Comparison of ENCODE assay signal across 8 cellular contexts in the genomic region with DNA sequence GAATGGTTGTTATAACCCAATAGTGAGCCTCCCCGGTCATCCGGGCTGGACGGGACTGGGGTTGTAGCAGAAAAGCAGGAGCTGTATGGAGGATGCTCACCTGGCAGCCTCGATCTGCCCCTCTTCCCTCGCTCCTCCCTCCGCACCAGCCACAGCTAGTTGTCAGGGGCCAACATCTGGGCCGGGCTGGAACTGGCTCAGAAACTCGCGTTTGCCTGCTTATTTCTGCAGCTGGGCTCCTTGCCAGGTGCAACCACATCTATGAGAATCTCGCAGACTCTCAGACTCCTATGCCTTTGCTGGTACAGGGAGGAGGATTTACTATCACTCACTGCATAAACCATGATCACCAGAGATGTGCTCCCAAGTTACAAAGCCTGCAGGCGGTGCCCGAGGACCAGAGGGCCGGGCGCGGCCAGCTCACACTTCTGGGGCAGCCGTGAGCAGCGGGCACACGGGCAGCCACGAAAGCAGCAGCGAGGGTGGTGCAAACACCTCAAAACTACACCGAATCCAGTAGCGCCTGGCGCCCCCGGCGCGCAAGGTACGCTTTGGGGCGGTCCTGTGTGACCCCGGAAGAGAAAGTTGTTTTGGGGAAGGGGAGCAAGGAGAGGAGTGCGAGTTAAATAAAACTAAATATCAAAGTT. TPM values are rescaled to one million over a fixed set of nuclear protein-coding genes. Genes with fewer than 3 reads are reported as not detected.
A peak's percentile ranks its signal among the peaks of the same experiment; 100 is the strongest.
DNase-seq lines count a peak whose midpoint lies in the region; ATAC-seq and TF ChIP-seq lines count a peak whose summit lies in the region.

No MANE protein-coding gene starts in this region.

- H3K4me1 ChIP-seq in fibroblast of lung (ENCODE audit: control insufficient read depth, extremely low read depth, insufficient read depth, low read length) (peaks cover 2% of the 10 kb centered on the region), subcutaneous abdominal adipose tissue (ENCODE audit: control insufficient read depth in 5 of 5, insufficient read depth in 5 of 5, low read length in 5 of 5) (peaks cover 2 to 28% (median 26%) of the 10 kb centered on the region in 5 donors)
- peaks cover 7 to 13% of the 10 kb centered on the region in 2 donors for H3K4me1 ChIP-seq in naive thymus-derived CD4-positive, alpha-beta T cell (ENCODE audit: control insufficient read depth in 2 of 2, insufficient read depth in 2 of 2, low read length in 2 of 2)

- no peaks in the 10 kb centered on the region for H3K27me3 ChIP-seq in fibroblast of lung (ENCODE audit: control insufficient read depth, insufficient read depth, low read length)
- peaks cover 0 to 8% of the 10 kb centered on the region in 2 donors for H3K27me3 ChIP-seq in naive thymus-derived CD4-positive, alpha-beta T cell (ENCODE audit: control insufficient read depth in 2 of 2, insufficient read depth in 2 of 2, low read length in 2 of 2)
- peaks cover 0 to 23% (median 4%) of the 10 kb centered on the region in 5 donors for H3K27me3 ChIP-seq in subcutaneous abdominal adipose tissue (ENCODE audit: control insufficient read depth in 5 of 5, insufficient read depth in 4 of 5, low read length in 5 of 5)

- H3K4me3 ChIP-seq in fibroblast of lung (replicated peaks in 1 of 4; ENCODE audit: control extremely low read depth in 1 of 4, insufficient read depth in 1 of 4, low read depth in 3 of 4, low read length in 4 of 4) (peak overlapping the region; percentile 70 to 95 (median 85)), subcutaneous abdominal adipose tissue (ENCODE audit: low read depth in 1 of 5, low read length in 5 of 5) (peak overlapping the region; percentile 72 to 88 (median 84))
- peak overlapping the region; percentile 96 for H3K4me3 ChIP-seq in naive thymus-derived CD4-positive, alpha-beta T cell (ENCODE audit: low read length)

- peaks cover 7 to 55% (median 20%) of the 10 kb centered on the region in 5 donors for H3K27me3 Mint-ChIP-seq in naive thymus-derived CD4-positive, alpha-beta T cell

- intact Hi-C loops in naive thymus-derived CD4-positive, alpha-beta T cell (cut with micrococcal nuclease): loop anchor here (1.0 to 10.0 kb wide), 16 partner anchors 61 to 1217 kb away; a partner anchor contains a TSS

- H3K9me3 ChIP-seq in fibroblast of lung (ENCODE audit: control insufficient read depth, insufficient read depth, low read depth, low read length) (no peaks in the 10 kb centered on the region), subcutaneous abdominal adipose tissue (ENCODE audit: control insufficient read depth in 5 of 5, low read length in 5 of 5) (no peaks in the 10 kb centered on the region)
- no peaks in the 10 kb centered on the region for H3K9me3 ChIP-seq in naive thymus-derived CD4-positive, alpha-beta T cell (ENCODE audit: control insufficient read depth in 2 of 3, low read length in 3 of 3)

- no peaks in the 10 kb centered on the region for H4K20me1 ChIP-seq in fibroblast of lung (ENCODE audit: control insufficient read depth, extremely low read depth, insufficient read depth, low read length)

- CTCF ChIA-PET in naive thymus-derived CD4-positive, alpha-beta T cell (lab: Charles Lee): no interaction called here

- H3K9ac ChIP-seq in fibroblast of lung (ENCODE audit: insufficient read depth, low read length) (peak overlapping the region; percentile 33), subcutaneous abdominal adipose tissue (ENCODE audit: low read length in 5 of 5) (peak overlapping the region in 4 of 5 donors; percentile 20 to 68 (median 50))

- peak overlapping the region; percentile 93 to 98 (median 96) for H3K4me3 Mint-ChIP-seq in naive thymus-derived CD4-positive, alpha-beta T cell

- H3K4me1 Mint-ChIP-seq in naive thymus-derived CD4-positive, alpha-beta T cell: peaks cover 21 to 33% (median 28%) of the 10 kb centered on the region in 7 donors

- peak overlapping the region in 8 of 9 donors; percentile 73 to 89 (median 85) for H3K27ac Mint-ChIP-seq in naive thymus-derived CD4-positive, alpha-beta T cell

- peaks cover 0 to 6% (median 0%) of the 10 kb centered on the region in 5 donors for H3K36me3 Mint-ChIP-seq in naive thymus-derived CD4-positive, alpha-beta T cell

- peak overlapping the region; percentile 91 for H2AFZ ChIP-seq in fibroblast of lung (ENCODE audit: low read length)

- H3K4me2 ChIP-seq in fibroblast of lung (ENCODE audit: extremely low read depth, insufficient read depth, low read length): peak overlapping the region; percentile 91

- peak; percentile 55 to 77 for TF ChIP-seq CTCF in fibroblast of lung (conservative IDR thresholded peaks at IDR 0.05 in 1 of 2, IDR thresholded peaks at IDR 0.05 in 1 of 2; ENCODE audit: low read depth in 1 of 2, low read length in 2 of 2)

- H3K36me3 ChIP-seq in fibroblast of lung (ENCODE audit: control insufficient read depth, insufficient read depth, low read length) (no peaks in the 10 kb centered on the region), subcutaneous abdominal adipose tissue (ENCODE audit: control insufficient read depth in 5 of 5, insufficient read depth in 5 of 5, low read length in 5 of 5) (no peaks in the 10 kb centered on the region)
- no peaks in the 10 kb centered on the region for H3K36me3 ChIP-seq in naive thymus-derived CD4-positive, alpha-beta T cell (ENCODE audit: control insufficient read depth in 2 of 3, insufficient read depth in 3 of 3, low read length in 3 of 3)

- ATAC-seq in GM19395 (IDR thresholded peaks at IDR 0.05; ENCODE audit: unreplicated experiment): peak; percentile 63
- ATAC-seq in HG03442 (IDR thresholded peaks at IDR 0.05; ENCODE audit: unreplicated experiment): peak; percentile 44
- peak; percentile 71 for ATAC-seq in naive thymus-derived CD4-positive, alpha-beta T cell

- peaks cover 0 to 4% (median 0%) of the 10 kb centered on the region in 11 donors for H3K9me3 Mint-ChIP-seq in naive thymus-derived CD4-positive, alpha-beta T cell

- POLR2A ChIA-PET in naive thymus-derived CD4-positive, alpha-beta T cell (lab: Charles Lee): interaction anchor here (0.9 kb wide), 1 partner anchor 32 kb away, joined by 3 read pairs; no protein-coding TSS in a partner anchor

- peaks cover 11% of the 10 kb centered on the region for H3K79me2 ChIP-seq in fibroblast of lung (ENCODE audit: control insufficient read depth, insufficient read depth, low read length)

- H3K27ac ChIP-seq in fibroblast of lung (ENCODE audit: insufficient read depth, low read length) (peak overlapping the region; percentile 53), subcutaneous abdominal adipose tissue (ENCODE audit: low read depth, low read length) (no peak overlapping the region)
- H3K27ac ChIP-seq in naive thymus-derived CD4-positive, alpha-beta T cell (ENCODE audit: low read depth, low read length): peak overlapping the region; percentile 43

- DNase-seq in COLO668 (lab: John Stamatoyannopoulos, UW; ENCODE audit: unreplicated experiment) (peak; percentile 78), NOMO-1 treated with dmso at 0.1 percent for 144 hours (lab: John Stamatoyannopoulos, UW; ENCODE audit: unreplicated experiment) (peak; percentile 57), activated T-helper 1 cell treated with Interleukin-2 at 50 U/mL for 16 hours (ENCODE audit: low read depth) (peak; percentile 39), fibroblast of lung (ENCODE audit: low read depth in 2 of 2) (peak; percentile 88 to 93)
- DNase-seq in naive thymus-derived CD4-positive, alpha-beta T cell: peak in 8 of 9 donors; percentile 36 to 80 (median 68)

RNA-seq across cellular contexts. Expression of a gene that starts 0.6 kb away (rescaled TPM):
- total RNA-seq in fibroblast of lung: 7.2 and 12.1 TPM in 2 replicates
- polyA plus RNA-seq in fibroblast of lung: 3.8 and 9.3 TPM in 2 replicates
- 3.1 and 6.3 TPM in 2 replicates for polyA plus RNA-seq in fibroblast of lung (2012)
- 2.9 and 6.0 TPM in 2 replicates for polyA minus RNA-seq in fibroblast of lung (ENCODE audit: low replicate concordance)
- total RNA-seq in naive thymus-derived CD4-positive, alpha-beta T cell: 1 to 10 TPM; 1.2 to 3.6 (median 3.4) TPM
- polyA plus RNA-seq in naive thymus-derived CD4-positive, alpha-beta T cell: 1 to 10 TPM; 1.2 to 2.0 TPM

Comparison
In these comparisons a context has a peak if more than half of its experiments do, and no peak if none do; other contexts are left out.
1. DNase-seq: peak in every context shown above with its lines; median percentile 90 in fibroblast of lung; 78 in COLO668; 68 in naive thymus-derived CD4-positive, alpha-beta T cell; 57 in NOMO-1 treated with dmso at 0.1 percent for 144 hours; 39 in activated T-helper 1 cell treated with Interleukin-2 at 50 U/mL for 16 hours.